11 cellular contexts compared by ENCODE assay signal in the genomic region with DNA sequence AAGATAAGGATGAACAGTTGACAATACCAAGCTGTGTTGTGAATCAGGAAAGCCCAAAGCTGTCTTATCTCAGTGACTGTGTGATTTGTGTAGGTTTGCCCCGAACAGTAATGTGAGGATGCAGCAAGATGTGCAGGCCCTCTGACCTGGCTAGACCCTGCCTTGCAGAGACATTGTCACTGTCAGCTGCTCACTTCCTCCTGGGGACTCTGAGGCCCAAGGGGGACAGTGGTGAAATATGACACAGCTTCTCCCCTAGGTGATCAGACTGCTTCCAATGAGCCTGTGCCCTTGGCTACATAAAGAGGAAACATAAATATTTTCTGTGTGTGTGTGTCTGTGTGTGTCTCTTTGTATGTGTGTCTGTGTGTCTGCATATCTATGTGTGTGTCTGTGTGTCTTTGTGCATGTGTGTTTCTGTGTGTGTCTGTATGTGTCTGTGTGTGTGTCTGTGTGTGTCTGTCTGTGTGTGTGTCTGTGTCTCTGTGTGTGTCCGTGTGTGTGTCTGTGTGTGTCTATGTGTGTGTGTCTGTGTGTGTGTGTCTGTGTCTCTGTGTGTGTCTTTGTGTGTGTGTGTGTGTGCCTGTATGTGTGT. TPM values are rescaled to one million over a fixed set of nuclear protein-coding genes. Genes with fewer than 3 reads are reported as not detected.
DNase-seq lines count a peak whose midpoint lies in the region; ATAC-seq and TF ChIP-seq lines count a peak whose summit lies in the region.
"Had no signal": no experiment of that assay in that cellular context is flagged by ENCODE, and none has a peak within 500 bp of the region (broad histone marks: within the 10 kb centered on the region; RNA-seq: fewer than 3 reads in every experiment).

No MANE protein-coding gene starts in this region.

- H3K4me3 Mint-ChIP-seq in T-helper 2 cell treated with Interferon-gamma antibody and Interleukin-4, amounts not matched to agents 5 μg/mL and 100 μg/mL, for 36 hours = no peak overlapping the region

- no peak overlapping the region for H3K27ac Mint-ChIP-seq in T-helper 2 cell treated with Interferon-gamma antibody and Interleukin-4, amounts not matched to agents 5 μg/mL and 100 μg/mL, for 36 hours

- peak overlapping the region in 4 of 11 experiments; percentile 24 to 54 (median 33); a peak in 5 of 22 replicates for H3K27ac ChIP-seq in BLaER1 treated with 17β-estradiol and CSF1 and Interleukin-3, amounts not matched to agents 10 nM and 100 nM
- H3K27ac ChIP-seq: stomach had no signal

- H3K4me3 ChIP-seq in BLaER1 treated with 17β-estradiol and CSF1 and Interleukin-3, amounts not matched to agents 10 nM and 100 nM = no peak overlapping the region
- H3K4me3 ChIP-seq: stomach had no signal

- H3K4me1 Mint-ChIP-seq in T-helper 2 cell treated with Interferon-gamma antibody and Interleukin-4, amounts not matched to agents 5 μg/mL and 100 μg/mL, for 36 hours (ENCODE audit: low read depth) = no peaks in the 10 kb centered on the region

- peak; percentile 75 for ATAC-seq in GM19452 (IDR thresholded peaks at IDR 0.05; ENCODE audit: unreplicated experiment)
- peak; percentile 69 for ATAC-seq in HG03097 (IDR thresholded peaks at IDR 0.05; ENCODE audit: low FRiP score, unreplicated experiment)

- TF ChIP-seq POLR2A in Raji (IDR thresholded peaks at IDR 0.05; ENCODE audit: insufficient read depth, low read depth, low read length) = 0 out of 2 replicates have a peak, but pooled peaks have one; percentile 24

- no peak for DNase-seq in DMS53 (lab: John Stamatoyannopoulos, UW)
- no peak for DNase-seq in A172 (ENCODE audit: low spot score)
- no peak for DNase-seq in NCI-H2081 treated with DMSO at 0.1 percent for 48 hours (lab: John Stamatoyannopoulos, UW)
- DNase-seq in T-helper 2 cell treated with Interferon-gamma antibody and Interleukin-4, amounts not matched to agents 5 μg/mL and 100 μg/mL, for 36 hours (ENCODE audit: low spot score) = no peak
- DNase-seq: BE2C, stomach, T1000 had no signal

- H3K4me2 ChIP-seq in BLaER1 treated with 17β-estradiol and CSF1 and Interleukin-3, amounts not matched to agents 10 nM and 100 nM = peak overlapping the region; percentile 36 to 66 (median 50); a peak in 21 of 22 replicates

- H4K20me1 ChIP-seq in BLaER1 treated with 17β-estradiol and CSF1 and Interleukin-3, amounts not matched to agents 10 nM and 100 nM = no peaks in the 10 kb centered on the region

- H3K27me3 ChIP-seq in BLaER1 treated with 17β-estradiol and CSF1 and Interleukin-3, amounts not matched to agents 10 nM and 100 nM = no peaks in the 10 kb centered on the region
- H3K27me3 ChIP-seq: BE2C, stomach had no signal

- H3K9me3 Mint-ChIP-seq in T-helper 2 cell treated with Interferon-gamma antibody and Interleukin-4, amounts not matched to agents 5 μg/mL and 100 μg/mL, for 36 hours = no peaks in the 10 kb centered on the region

- H3K9me3 ChIP-seq in BLaER1 treated with 17β-estradiol and CSF1 and Interleukin-3, amounts not matched to agents 10 nM and 100 nM (replicated peaks in 1 of 11) = peaks cover 0 to 4% (median 0%) of the 10 kb centered on the region in 11 experiments; a peak in 2 of 22 replicates
- H3K9me3 ChIP-seq: BE2C, stomach had no signal

- H3K9ac ChIP-seq in BLaER1 treated with 17β-estradiol and CSF1 and Interleukin-3, amounts not matched to agents 10 nM and 100 nM = no peak overlapping the region

- H3K4me1 ChIP-seq in BLaER1 treated with 17β-estradiol and CSF1 and Interleukin-3, amounts not matched to agents 10 nM and 100 nM = peaks cover 34 to 50% (median 40%) of the 10 kb centered on the region in 10 experiments
- H3K4me1 ChIP-seq: BE2C had no signal

- peaks cover 3% of the 10 kb centered on the region for H3K27me3 Mint-ChIP-seq in T-helper 2 cell treated with Interferon-gamma antibody and Interleukin-4, amounts not matched to agents 5 μg/mL and 100 μg/mL, for 36 hours (ENCODE audit: low read depth)

- H3K36me3 Mint-ChIP-seq in T-helper 2 cell treated with Interferon-gamma antibody and Interleukin-4, amounts not matched to agents 5 μg/mL and 100 μg/mL, for 36 hours (ENCODE audit: low read depth) = no peaks in the 10 kb centered on the region

- H3K36me3 ChIP-seq in BLaER1 treated with 17β-estradiol and CSF1 and Interleukin-3, amounts not matched to agents 10 nM and 100 nM = no peaks in the 10 kb centered on the region
- H3K36me3 ChIP-seq: BE2C had no signal

RNA-seq across cellular contexts. Expression of gene LRRK1, which starts 21.7 kb away (rescaled TPM):
- 1.9 and 5.3 TPM in 2 replicates for total RNA-seq in A172 (2014; rRNA removed; shearing (Covaris generic))
